In the genomic region with DNA sequence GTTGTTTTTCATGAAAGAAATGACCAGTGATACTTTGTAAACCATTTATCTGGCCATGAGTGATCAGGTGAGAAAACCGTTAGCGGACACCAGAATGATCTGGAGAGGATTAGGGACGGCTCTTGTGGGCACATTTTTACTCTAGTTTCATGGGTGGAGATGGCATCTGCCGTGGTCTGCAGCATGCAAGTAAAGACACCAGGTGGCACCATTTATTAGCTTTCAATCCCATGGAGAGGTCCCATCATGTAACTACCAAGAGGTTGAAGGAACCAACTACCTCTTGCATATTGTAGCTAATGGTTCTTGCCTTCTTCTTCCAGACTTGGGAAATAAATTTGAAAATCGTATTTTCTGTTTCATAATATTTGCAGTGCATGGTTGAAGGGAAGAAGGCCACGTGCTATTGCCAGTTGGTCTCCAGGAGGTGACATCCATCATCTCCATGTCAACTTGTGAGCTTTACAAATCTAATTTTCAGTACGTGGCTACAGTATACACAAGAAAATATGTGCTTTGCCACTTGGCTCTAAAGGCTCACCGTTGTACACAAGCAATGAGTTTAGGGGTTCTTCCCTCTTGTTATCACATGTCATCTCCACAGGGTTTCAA, we compare ENCODE assay signal across 8 cellular contexts. TPM values are rescaled to one million over a fixed set of nuclear protein-coding genes. Genes with fewer than 3 reads are reported as not detected.
DNase-seq lines count a peak whose midpoint lies in the region; TF ChIP-seq lines count a peak whose summit lies in the region.

No MANE protein-coding gene starts in this region.

- H3K4me2 ChIP-seq in neural progenitor cell: peak overlapping the region; percentile 82

- H3K27ac ChIP-seq in neural progenitor cell: no peak overlapping the region

- H3K79me2 ChIP-seq in neural progenitor cell (ENCODE audit: low read depth): peaks cover 9% of the 10 kb centered on the region

- no peaks in the 10 kb centered on the region for H3K9me3 ChIP-seq in neural progenitor cell (ENCODE audit: low read depth)

- TF ChIP-seq CTCF in neural progenitor cell (IDR thresholded peaks at IDR 0.05): peak; percentile 68
- peak; percentile 68 for TF ChIP-seq CTCF in type B pancreatic cell (conservative IDR thresholded peaks at IDR 0.05)

- peaks cover 7% of the 10 kb centered on the region for H3K36me3 Mint-ChIP-seq in activated T-helper 1 cell treated with anti-CD3 and anti-CD28 coated beads, Interleukin-12 subunit alpha, Interleukin-12 subunit beta, Interleukin-2, Interleukin-4 antibody, amounts not matched to agents 30 ng/mL and 10 ng/mL and 1 ng/mL, durations not matched to agents 14 hours and 24 hours and 36 hours (ENCODE audit: low read depth)
- H3K36me3 Mint-ChIP-seq in neural progenitor cell: peaks cover 5% of the 10 kb centered on the region
- H3K36me3 Mint-ChIP-seq in type B pancreatic cell: peaks cover 7% of the 10 kb centered on the region

- H3K9me3 Mint-ChIP-seq in activated T-helper 1 cell treated with anti-CD3 and anti-CD28 coated beads, Interleukin-12 subunit alpha, Interleukin-12 subunit beta, Interleukin-2, Interleukin-4 antibody, amounts not matched to agents 30 ng/mL and 10 ng/mL and 1 ng/mL, durations not matched to agents 14 hours and 24 hours and 36 hours: no peaks in the 10 kb centered on the region
- H3K9me3 Mint-ChIP-seq in neural progenitor cell (no peaks in the 10 kb centered on the region), type B pancreatic cell (no peaks in the 10 kb centered on the region)

- peaks cover 46% of the 10 kb centered on the region for H3K4me1 Mint-ChIP-seq in activated T-helper 1 cell treated with anti-CD3 and anti-CD28 coated beads, Interleukin-12 subunit alpha, Interleukin-12 subunit beta, Interleukin-2, Interleukin-4 antibody, amounts not matched to agents 30 ng/mL and 10 ng/mL and 1 ng/mL, durations not matched to agents 14 hours and 24 hours and 36 hours (ENCODE audit: low read depth)
- peaks cover 38% of the 10 kb centered on the region for H3K4me1 Mint-ChIP-seq in neural progenitor cell
- H3K4me1 Mint-ChIP-seq in type B pancreatic cell (ENCODE audit: unreplicated experiment): peaks cover 33% of the 10 kb centered on the region

- H3K4me3 ChIP-seq in neural progenitor cell: peak overlapping the region; percentile 68

- H3K4me3 Mint-ChIP-seq in activated T-helper 1 cell treated with anti-CD3 and anti-CD28 coated beads, Interleukin-12 subunit alpha, Interleukin-12 subunit beta, Interleukin-2, Interleukin-4 antibody, amounts not matched to agents 30 ng/mL and 10 ng/mL and 1 ng/mL, durations not matched to agents 14 hours and 24 hours and 36 hours: peak overlapping the region; percentile 34
- H3K4me3 Mint-ChIP-seq in neural progenitor cell (peak overlapping the region; percentile 93), type B pancreatic cell (peak overlapping the region; percentile 94)

- H3K27ac Mint-ChIP-seq in activated T-helper 1 cell treated with anti-CD3 and anti-CD28 coated beads, Interleukin-12 subunit alpha, Interleukin-12 subunit beta, Interleukin-2, Interleukin-4 antibody, amounts not matched to agents 30 ng/mL and 10 ng/mL and 1 ng/mL, durations not matched to agents 14 hours and 24 hours and 36 hours: peak overlapping the region; percentile 92
- H3K27ac Mint-ChIP-seq in neural progenitor cell: no peak overlapping the region
- H3K27ac Mint-ChIP-seq in type B pancreatic cell: peak overlapping the region; percentile 85

- H3K27me3 ChIP-seq in neural progenitor cell: no peaks in the 10 kb centered on the region

- intact Hi-C loops in activated T-helper 1 cell treated with anti-CD3 and anti-CD28 coated beads, Interleukin-12 subunit alpha, Interleukin-12 subunit beta, Interleukin-2, Interleukin-4 antibody, amounts not matched to agents 30 ng/mL and 10 ng/mL and 1 ng/mL, durations not matched to agents 14 hours and 24 hours and 36 hours (cut with micrococcal nuclease): loop anchor here (2.0 to 5.0 kb wide), 6 partner anchors 281 to 541 kb away; a partner anchor contains a TSS

- H2AFZ ChIP-seq in neural progenitor cell (replicated peaks): no peak overlapping the region

- H3F3A ChIP-seq in neural progenitor cell (ENCODE audit: low read depth): peaks cover 35% of the 10 kb centered on the region

- no peaks in the 10 kb centered on the region for H3K27me3 Mint-ChIP-seq in activated T-helper 1 cell treated with anti-CD3 and anti-CD28 coated beads, Interleukin-12 subunit alpha, Interleukin-12 subunit beta, Interleukin-2, Interleukin-4 antibody, amounts not matched to agents 30 ng/mL and 10 ng/mL and 1 ng/mL, durations not matched to agents 14 hours and 24 hours and 36 hours (ENCODE audit: insufficient read depth)
- no peaks in the 10 kb centered on the region for H3K27me3 Mint-ChIP-seq in neural progenitor cell (ENCODE audit: insufficient read depth, low read depth)
- H3K27me3 Mint-ChIP-seq in type B pancreatic cell: no peaks in the 10 kb centered on the region

- no peak overlapping the region for H3K9ac ChIP-seq in neural progenitor cell

- DNase-seq in COR-L47 (lab: John Stamatoyannopoulos, UW) (peak; percentile 54), HT1080 (ENCODE audit: low read depth) (peak; percentile 82), OCI-M1 (lab: John Stamatoyannopoulos, UW) (peak; percentile 83), fibroblast of peridontal ligament (ENCODE audit: extremely low read depth) (peak; percentile 85), neural progenitor cell (ENCODE audit: low spot score) (peak; percentile 77), type B pancreatic cell (ENCODE audit: extremely low spot score, unreplicated experiment) (no peak), GM19238 (ENCODE audit: insufficient read length, low spot score) (no peak)
- peak; percentile 50 for DNase-seq in activated T-helper 1 cell treated with anti-CD3 and anti-CD28 coated beads, Interleukin-12 subunit alpha, Interleukin-12 subunit beta, Interleukin-2, Interleukin-4 antibody, amounts not matched to agents 30 ng/mL and 10 ng/mL and 1 ng/mL, durations not matched to agents 14 hours and 24 hours and 36 hours (ENCODE audit: low spot score)

- peaks cover 3% of the 10 kb centered on the region for H4K20me1 ChIP-seq in neural progenitor cell (ENCODE audit: low read depth)

- H3K36me3 ChIP-seq in neural progenitor cell: peaks cover 8% of the 10 kb centered on the region

- H3K4me1 ChIP-seq in neural progenitor cell: peaks cover 21% of the 10 kb centered on the region

RNA-seq across cellular contexts. Expression of a gene that starts 1.5 kb away (rescaled TPM):
- 19.5 and 20.6 TPM in 2 replicates for total RNA-seq in HT1080 (2014; rRNA removed; shearing (Covaris generic))
- polyA plus RNA-seq in HT1080 (2015; cell fraction: cytosol; rRNA removed): 11.0 and 13.9 TPM in 2 replicates
- 73.8 and 77.9 TPM in 2 replicates for polyA plus RNA-seq in HT1080 (2015; cell fraction: nucleus; rRNA removed)
- total RNA-seq in activated T-helper 1 cell treated with anti-CD3 and anti-CD28 coated beads, Interleukin-12 subunit alpha, Interleukin-12 subunit beta, Interleukin-2, Interleukin-4 antibody, amounts not matched to agents 30 ng/mL and 10 ng/mL and 1 ng/mL, durations not matched to agents 14 hours and 24 hours and 36 hours: 26.3 and 28.2 TPM in 2 replicates
- total RNA-seq in neural progenitor cell (ENCODE audit: low replicate concordance): 10.1 and 18.4 TPM in 2 replicates
- total RNA-seq in type B pancreatic cell (ENCODE audit: low replicate concordance): 21.1 and 34.8 TPM in 2 replicates

RNA-seq across cellular contexts. Expression of a gene that starts 55.1 kb away (rescaled TPM):
- total RNA-seq in HT1080 (2014; rRNA removed; shearing (Covaris generic)): 9.0 and 9.3 TPM in 2 replicates
- 8.5 and 8.6 TPM in 2 replicates for polyA plus RNA-seq in HT1080 (2015; cell fraction: cytosol; rRNA removed)
- 18.3 and 19.2 TPM in 2 replicates for polyA plus RNA-seq in HT1080 (2015; cell fraction: nucleus; rRNA removed)
- total RNA-seq in activated T-helper 1 cell treated with anti-CD3 and anti-CD28 coated beads, Interleukin-12 subunit alpha, Interleukin-12 subunit beta, Interleukin-2, Interleukin-4 antibody, amounts not matched to agents 30 ng/mL and 10 ng/mL and 1 ng/mL, durations not matched to agents 14 hours and 24 hours and 36 hours: 14.2 and 17.8 TPM in 2 replicates
- total RNA-seq in neural progenitor cell (ENCODE audit: low replicate concordance) (13.4 and 18.3 TPM in 2 replicates), type B pancreatic cell (ENCODE audit: low replicate concordance) (29.0 and 51.7 TPM in 2 replicates)

Comparison
In these comparisons a context has a peak if more than half of its experiments do, and no peak if none do; other contexts are left out.
1. DNase-seq: peak in COR-L47 (single experiment), HT1080 (single experiment), OCI-M1 (single experiment), activated T-helper 1 cell treated with anti-CD3 and anti-CD28 coated beads, Interleukin-12 subunit alpha, Interleukin-12 subunit beta, Interleukin-2, Interleukin-4 antibody, amounts not matched to agents 30 ng/mL and 10 ng/mL and 1 ng/mL, durations not matched to agents 14 hours and 24 hours and 36 hours (single experiment), fibroblast of peridontal ligament (single experiment) and neural progenitor cell (single experiment); none in type B pancreatic cell (single experiment) and GM19238 (single experiment).
2. H3K4me3 Mint-ChIP-seq: peak in every context shown above with its lines; median percentile 94 in type B pancreatic cell; 93 in neural progenitor cell; 34 in activated T-helper 1 cell treated with anti-CD3 and anti-CD28 coated beads, Interleukin-12 subunit alpha, Interleukin-12 subunit beta, Interleukin-2, Interleukin-4 antibody, amounts not matched to agents 30 ng/mL and 10 ng/mL and 1 ng/mL, durations not matched to agents 14 hours and 24 hours and 36 hours.